In genomic region chr14:49853572-49854375, GRCh38 we compare ENCODE assay signal across 8 cellular contexts. TPM values are rescaled to one million over a fixed set of nuclear protein-coding genes. Genes with fewer than 3 reads are reported as not detected.
DNase-seq lines count a peak whose midpoint lies in the region; ATAC-seq, FAIRE-seq and TF ChIP-seq lines count a peak whose summit lies in the region.

No MANE protein-coding gene starts in this region.

- ATAC-seq in GM21619 (IDR thresholded peaks at IDR 0.05; ENCODE audit: unreplicated experiment) (peak; percentile 42), GM19324 (IDR thresholded peaks at IDR 0.05; ENCODE audit: low FRiP score, unreplicated experiment) (no peak)

- H3K27ac ChIP-seq in VCaP (peak overlapping the region; percentile 91), breast epithelium (no peak overlapping the region), keratinocyte (ENCODE audit: control insufficient read depth, insufficient read depth, low read length) (no peak overlapping the region), spleen (peak overlapping the region in 6 of 8 donors; percentile 91 to 97 (median 95))

- H3K4me2 ChIP-seq in keratinocyte (ENCODE audit: control insufficient read depth, extremely low read depth, insufficient read depth, low read depth, low read length), result peak overlapping the region; percentile 94

- TF ChIP-seq CTCF in VCaP (conservative IDR thresholded peaks at IDR 0.05), result no peak; the same call in 1 of the 2 replicates
- peak; percentile 34 to 87 (median 76) for TF ChIP-seq CTCF in breast epithelium (IDR thresholded peaks at IDR 0.05)
- TF ChIP-seq CTCF in keratinocyte (optimal IDR thresholded peaks at IDR 0.05 in 1 of 3, IDR thresholded peaks at IDR 0.05 in 1 of 3, conservative IDR thresholded peaks at IDR 0.05 in 1 of 3; ENCODE audit: extremely low read depth in 1 of 3, insufficient read depth in 2 of 3, low read length in 3 of 3), result peak; percentile 63 to 82 (median 75)
- peak; percentile 8 to 82 (median 74) for TF ChIP-seq CTCF in spleen (IDR thresholded peaks at IDR 0.05 in 8 of 11, conservative IDR thresholded peaks at IDR 0.05 in 3 of 11)

- FAIRE-seq in keratinocyte (lab: Jason Lieb, UNC), result no peak

- H3K9me3 ChIP-seq in breast epithelium, result no peaks in the 10 kb centered on the region
- no peaks in the 10 kb centered on the region for H3K9me3 ChIP-seq in keratinocyte (ENCODE audit: control insufficient read depth, low read depth, low read length)
- H3K9me3 ChIP-seq in spleen, result no peaks in the 10 kb centered on the region

- H3K27me3 ChIP-seq in breast epithelium (no peaks in the 10 kb centered on the region), keratinocyte (ENCODE audit: control insufficient read depth, extremely low read depth, insufficient read depth, low read length) (no peaks in the 10 kb centered on the region), spleen (replicated peaks in 1 of 7) (no peaks in the 10 kb centered on the region)

- 14 to 24% (median 23%) methylated on average over 7 to 27 of the region's 27 CpGs for WGBS in spleen, 5 donors

- no peaks in the 10 kb centered on the region for H4K20me1 ChIP-seq in keratinocyte (ENCODE audit: control insufficient read depth, extremely low read depth, insufficient read depth, low read length)

- peaks cover 36% of the 10 kb centered on the region for H3K79me2 ChIP-seq in keratinocyte (ENCODE audit: control insufficient read depth, insufficient read depth, low read length)

- peak; percentile 79 for DNase-seq in CD1c-positive myeloid dendritic cell (ENCODE audit: extremely low spot score)
- peak; percentile 81 for DNase-seq in NCI-H2107 treated with DMSO at 0.1 percent for 48 hours (lab: John Stamatoyannopoulos, UW; ENCODE audit: unreplicated experiment)
- peak; percentile 54 to 60 for DNase-seq in breast epithelium (ENCODE audit: low spot score in 2 of 2)
- DNase-seq in keratinocyte (ENCODE audit: low read depth, low spot score), result peak; percentile 52
- peak; percentile 88 for DNase-seq in spleen

- H3K4me1 ChIP-seq in breast epithelium, result peaks cover 0 to 9% of the 10 kb centered on the region in 2 donors
- peaks cover 8% of the 10 kb centered on the region for H3K4me1 ChIP-seq in keratinocyte (ENCODE audit: control insufficient read depth, extremely low read depth, insufficient read depth, low read length)
- peaks cover 10 to 59% (median 45%) of the 10 kb centered on the region in 6 donors for H3K4me1 ChIP-seq in spleen

- no peak overlapping the region for H2AFZ ChIP-seq in keratinocyte (ENCODE audit: control insufficient read depth, low read length)

- dilution Hi-C loops in keratinocyte (cut with MboI; ENCODE audit: extremely low pct_ligation_motif_present, low sequenced_read_pairs), result no loop called here

- H3K4me3 ChIP-seq in breast epithelium (peak overlapping the region; percentile 78 to 94 (median 87)), keratinocyte (ENCODE audit: control insufficient read depth in 2 of 3, extremely low read depth in 1 of 3, insufficient read depth in 2 of 3, low read depth in 1 of 3, low read length in 3 of 3) (peak overlapping the region in 2 of 3 experiments; percentile 74 to 96), spleen (peak overlapping the region; percentile 66 to 87 (median 78))

- H3K9me1 ChIP-seq in keratinocyte (ENCODE audit: control insufficient read depth, extremely low read depth, insufficient read depth, low read length), result no peaks in the 10 kb centered on the region

- H3K9ac ChIP-seq in keratinocyte (ENCODE audit: control insufficient read depth, extremely low read depth, insufficient read depth, low read length), result no peak overlapping the region

- H3K36me3 ChIP-seq in breast epithelium, result peaks cover 5% of the 10 kb centered on the region
- peaks cover 3 to 7% of the 10 kb centered on the region in 2 experiments for H3K36me3 ChIP-seq in keratinocyte (ENCODE audit: control insufficient read depth in 2 of 2, extremely low read depth in 1 of 2, insufficient read depth in 2 of 2, low read length in 2 of 2)
- peaks cover 0 to 23% (median 16%) of the 10 kb centered on the region in 6 donors for H3K36me3 ChIP-seq in spleen

- TF ChIP-seq POLR2A in breast epithelium (IDR thresholded peaks at IDR 0.05) (no peak), spleen (IDR thresholded peaks at IDR 0.05) (no peak)

- intact Hi-C loops in breast epithelium (cut with DNase I; ENCODE audit: low total_unique reads), result no loop called here
- intact Hi-C loops in spleen (cut with DNase I; ENCODE audit: low total_unique reads), result no loop called here

RNA-seq across cellular contexts. Expression of gene NEMF, which starts 1.2 kb away (rescaled TPM):
- total RNA-seq in breast epithelium (100 to 1,000 TPM in 2 of 3 donors, 10 to 100 TPM in 1; 86.9 to 132 (median 125) TPM), spleen (100 to 1,000 TPM in 2 of 7 donors, 10 to 100 TPM in 5; 77.3 to 187 (median 84.7) TPM)
- polyA plus RNA-seq in keratinocyte (25.7 to 55.1 TPM (median 35.8 TPM) in 3 replicates), spleen (10 to 100 TPM; 24.3 to 35.0 (median 29.3) TPM)
- 138 TPM for polyA plus RNA-seq in keratinocyte (2011; ENCODE audit: low read depth)
- polyA plus RNA-seq in keratinocyte (2011; cell fraction: cytosol; rRNA removed), result 17.6 and 29.0 TPM in 2 replicates
- polyA plus RNA-seq in keratinocyte (2011; cell fraction: nucleus; rRNA removed), result 62.6 and 76.4 TPM in 2 replicates
- polyA plus RNA-seq in keratinocyte (2012; ENCODE audit: low replicate concordance), result 28.4 and 40.4 TPM in 2 replicates
- 12.7 to 89.0 TPM (median 74.1 TPM) in 3 replicates for polyA minus RNA-seq in keratinocyte
- polyA minus RNA-seq in keratinocyte (2011; cell fraction: cytosol; rRNA and poly(A)+ RNA removed), result 23.8 TPM
- 70.6 and 125 TPM in 2 replicates for polyA minus RNA-seq in keratinocyte (2011; cell fraction: nucleus; rRNA and poly(A)+ RNA removed)

RNA-seq across cellular contexts. Expression of gene ARF6, which starts 39.1 kb away (rescaled TPM):
- total RNA-seq in breast epithelium (10 to 100 TPM; 39.2 to 63.8 (median 44.2) TPM), spleen (10 to 100 TPM; 74.3 to 89.1 (median 83.6) TPM)
- polyA plus RNA-seq in keratinocyte (33.1 to 65.0 TPM (median 53.4 TPM) in 3 replicates), spleen (10 to 100 TPM; 39.0 to 63.9 (median 43.9) TPM)
- polyA plus RNA-seq in keratinocyte (2011; ENCODE audit: low read depth), result 98.0 TPM
- polyA plus RNA-seq in keratinocyte (2011; cell fraction: cytosol; rRNA removed), result 42.6 and 47.5 TPM in 2 replicates
- polyA plus RNA-seq in keratinocyte (2011; cell fraction: nucleus; rRNA removed), result 32.9 and 33.8 TPM in 2 replicates
- polyA plus RNA-seq in keratinocyte (2012; ENCODE audit: low replicate concordance), result 76.5 and 84.7 TPM in 2 replicates
- 41.0 to 92.7 TPM (median 49.6 TPM) in 3 replicates for polyA minus RNA-seq in keratinocyte
- 44.9 TPM for polyA minus RNA-seq in keratinocyte (2011; cell fraction: cytosol; rRNA and poly(A)+ RNA removed)
- polyA minus RNA-seq in keratinocyte (2011; cell fraction: nucleus; rRNA and poly(A)+ RNA removed), result 16.6 and 25.8 TPM in 2 replicates

Comparison
In these comparisons a context has a peak if more than half of its experiments do, and no peak if none do; other contexts are left out.
1. H3K27ac ChIP-seq: peak in VCaP (single experiment) and spleen (6 of 8); none in breast epithelium (0 of 2) and keratinocyte (single experiment).
2. Peak in every context shown above with its lines, with median percentiles within 50 percentile points of each other: DNase-seq and H3K4me3 ChIP-seq.